1 cellular context compared by ENCODE assay signal in the genomic region with DNA sequence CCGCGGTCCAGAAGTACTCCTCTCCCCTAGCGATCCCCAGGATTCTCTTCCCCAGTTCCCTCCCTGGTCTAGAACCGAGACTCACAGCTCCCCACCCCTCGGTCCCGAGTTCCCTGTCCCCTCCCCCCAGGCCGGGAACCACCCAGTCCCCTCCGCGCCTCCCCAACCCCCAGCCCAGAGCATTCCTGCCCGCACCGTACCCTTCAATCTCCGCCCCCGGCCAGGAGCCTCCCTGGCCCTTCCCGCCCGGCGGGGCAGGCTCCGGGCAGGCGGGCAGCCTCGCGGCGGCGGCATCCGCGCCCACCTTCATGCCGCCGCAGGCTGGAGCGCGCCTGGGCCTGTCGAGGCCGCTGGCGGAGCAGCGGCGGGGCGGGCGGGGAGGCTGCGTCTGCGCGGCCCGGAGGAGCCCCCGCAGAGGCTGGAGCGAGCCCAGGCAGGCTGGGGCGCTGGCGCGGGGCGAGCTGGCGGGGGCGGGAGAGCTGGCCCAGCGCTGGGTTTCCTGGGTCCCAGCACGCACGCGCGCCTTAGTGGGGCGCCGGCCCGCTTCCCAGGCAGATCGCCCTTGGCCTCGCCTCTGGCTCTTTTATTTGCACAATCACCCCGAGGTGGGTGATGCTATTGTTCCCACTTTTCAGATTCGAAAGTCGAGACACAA.
TF ChIP-seq lines count a peak whose summit lies in the region.

No MANE protein-coding gene starts in this region.

TF ChIP-seq in H1, 55 proteins besides CTCF, POLR2A, EP300 and RAD21:
- TF ChIP-seq YY1 (IDR thresholded peaks at IDR 0.05; ENCODE audit: low read depth, low read length) (no peak), KDM4A (IDR thresholded peaks at IDR 0.05; ENCODE audit: low read depth, low read length, severe bottlenecking) (peak; percentile 31), SUZ12 (IDR thresholded peaks at IDR 0.05; ENCODE audit: low read length) (peak; percentile 69), MAFK (IDR thresholded peaks at IDR 0.05; ENCODE audit: low read depth, low read length) (no peak), SP2 (IDR thresholded peaks at IDR 0.05; ENCODE audit: low read length) (no peak), GABPA (IDR thresholded peaks at IDR 0.05; ENCODE audit: borderline replicate concordance, insufficient read depth, low read length) (0 out of 2 replicates have a peak, but pooled peaks have one; percentile 2)
- TF ChIP-seq, protein P1, sequence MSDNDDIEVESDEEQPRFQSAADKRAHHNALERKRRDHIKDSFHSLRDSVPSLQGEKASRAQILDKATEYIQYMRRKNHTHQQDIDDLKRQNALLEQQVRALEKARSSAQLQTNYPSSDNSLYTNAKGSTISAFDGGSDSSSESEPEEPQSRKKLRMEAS (IDR thresholded peaks at IDR 0.05): peak; percentile 80
- TF ChIP-seq, protein P2, sequence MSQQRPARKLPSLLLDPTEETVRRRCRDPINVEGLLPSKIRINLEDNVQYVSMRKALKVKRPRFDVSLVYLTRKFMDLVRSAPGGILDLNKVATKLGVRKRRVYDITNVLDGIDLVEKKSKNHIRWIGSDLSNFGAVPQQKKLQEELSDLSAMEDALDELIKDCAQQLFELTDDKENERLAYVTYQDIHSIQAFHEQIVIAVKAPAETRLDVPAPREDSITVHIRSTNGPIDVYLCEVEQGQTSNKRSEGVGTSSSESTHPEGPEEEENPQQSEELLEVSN (IDR thresholded peaks at IDR 0.05): peak; percentile 88
